ENCODE assay signal across 11 cellular contexts in the genomic region with DNA sequence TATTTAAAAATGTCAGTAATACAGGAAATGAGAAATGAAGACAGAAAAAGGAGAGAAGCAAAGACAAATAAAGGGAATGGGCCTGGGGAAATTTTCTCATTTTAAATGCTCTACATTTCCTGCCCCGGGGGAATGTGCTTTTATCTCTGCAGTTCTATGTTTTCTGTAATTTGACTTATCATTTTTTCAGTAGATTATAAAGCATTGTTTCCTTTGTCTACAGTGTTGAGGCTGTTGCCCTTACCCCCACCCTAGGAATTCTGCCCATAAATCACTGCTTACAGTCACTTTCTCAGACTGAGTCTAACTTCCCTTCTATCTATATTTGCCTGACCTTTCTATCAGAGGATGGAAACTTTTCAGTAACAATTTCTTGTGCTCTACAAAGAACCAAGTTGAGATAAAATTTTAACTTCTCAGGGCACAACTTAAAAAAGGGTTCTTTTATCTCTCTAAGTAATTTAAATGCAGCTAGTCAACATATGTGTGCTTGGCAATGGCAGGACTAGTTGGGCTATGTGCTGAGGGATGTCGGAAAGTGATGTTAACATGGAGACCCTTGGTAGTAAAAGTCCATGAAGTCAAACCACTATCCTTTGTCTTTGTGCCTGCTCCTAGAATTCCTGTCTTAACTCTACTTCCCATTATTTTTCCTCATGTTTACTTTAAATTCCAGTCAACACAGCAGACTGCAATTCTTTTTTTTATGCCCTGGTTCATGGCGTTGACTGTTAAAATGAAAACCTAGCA.
DNase-seq lines count a peak whose midpoint lies in the region; ATAC-seq, FAIRE-seq and TF ChIP-seq lines count a peak whose summit lies in the region.
"Had no signal": no experiment of that assay in that cellular context is flagged by ENCODE, and none has a peak within 500 bp of the region (broad histone marks: within the 10 kb centered on the region; RNA-seq: fewer than 3 reads in every experiment).

No MANE protein-coding gene starts in this region.

- H3K4me2 ChIP-seq in A549, result peak overlapping the region; percentile 73

- CTCF ChIA-PET in A549 (lab: Yijun Ruan, JAX), result interaction anchor here (1.5 kb wide), 1 partner anchor 20 kb away, joined by 3 read pairs; no protein-coding TSS in a partner anchor

- FAIRE-seq in A549 (lab: Jason Lieb, UNC), result no peak
- no peak for FAIRE-seq in HTR-8/SVneo (lab: Jason Lieb, UNC)

- H3K9me3 ChIP-seq in A549 (0 out of 3 replicates have a peak, but pooled peaks cover 2% of the 10 kb centered on the region), uterus (no peaks in the 10 kb centered on the region)

- no peaks in the 10 kb centered on the region for H3K36me3 ChIP-seq in kidney epithelial cell (ENCODE audit: control insufficient read depth, insufficient read depth, low read length)
- no peaks in the 10 kb centered on the region for H3K36me3 ChIP-seq in uterus

- TF ChIP-seq CTCF in A549 (IDR thresholded peaks at IDR 0.05) (no peak), astrocyte of the spinal cord (IDR thresholded peaks at IDR 0.05; ENCODE audit: low read depth, low read length) (no peak), kidney epithelial cell (IDR thresholded peaks at IDR 0.05; ENCODE audit: insufficient read depth, low read length, poor library complexity, severe bottlenecking) (no peak), uterus (IDR thresholded peaks at IDR 0.05) (no peak)

- no peak overlapping the region for H3K4me3 ChIP-seq in A549
- H3K4me3 ChIP-seq in astrocyte of the spinal cord (ENCODE audit: low read depth, low read length), result no peak overlapping the region
- H3K4me3 ChIP-seq in kidney epithelial cell (ENCODE audit: low read depth, low read length), result no peak overlapping the region
- no peak overlapping the region for H3K4me3 ChIP-seq in uterus

- TF ChIP-seq POLR2A in A549 (IDR thresholded peaks at IDR 0.05; ENCODE audit: low read length) (no peak), uterus (IDR thresholded peaks at IDR 0.05) (no peak)

- peak; percentile 5 to 22; a peak in 1 of 5 replicates for TF ChIP-seq RAD21 in A549 (conservative IDR thresholded peaks at IDR 0.05 in 1 of 2, IDR thresholded peaks at IDR 0.05 in 1 of 2)

- DNase-seq in A549 (ENCODE audit: low read depth in 1 of 2, low spot score in 1 of 2), result peak; percentile 3 to 69
- DNase-seq in HTR-8/SVneo (ENCODE audit: insufficient read length, low spot score), result peak; percentile 41
- peak; percentile 48 for DNase-seq in astrocyte of the spinal cord (ENCODE audit: low read depth, low spot score)
- DNase-seq in kidney epithelial cell (ENCODE audit: low read depth), result peak; percentile 19
- DNase-seq in hippocampal formation (lab: John Stamatoyannopoulos, UW), result no peak
- DNase-seq in uterus, result no peak
- DNase-seq: activated T-cell treated with anti-CD3 and anti-CD28 coated beads, Interleukin-2, amount 50 U/mL, for 48 hours; NCI-H187 treated with DMSO at 0.1 percent for 48 hours; stimulated activated CD4-positive, alpha-beta T cell treated with anti-CD3 and anti-CD28 coated beads, Interleukin-2, amount 100 ng/mL, for 48 hours had no signal

- peaks cover 39% of the 10 kb centered on the region for H3K4me1 ChIP-seq in A549
- peaks cover 0 to 6% of the 10 kb centered on the region in 2 donors for H3K4me1 ChIP-seq in uterus

- TF ChIP-seq EP300 in A549 (IDR thresholded peaks at IDR 0.05), result peak in 1 of 2 experiments; percentile 59; a peak in 2 of 5 replicates

- intact Hi-C loops in uterus (cut with DNase I; ENCODE audit: low total_unique reads), result no loop called here

- H3K27ac ChIP-seq in A549, result peak overlapping the region; percentile 70 to 78
- no peak overlapping the region for H3K27ac ChIP-seq in uterus

- WGBS in A549 (ENCODE audit: missing lambda C conversion rate), result 54% methylated on average over 3 of the region's 3 CpGs

- POLR2A ChIA-PET in A549 (lab: Yijun Ruan, JAX), result no interaction called here

- peak in 1 of 2 experiments; percentile 77; a peak in 3 of 6 replicates for ATAC-seq in A549
- no peak for ATAC-seq in HG02571 (IDR thresholded peaks at IDR 0.05; ENCODE audit: unreplicated experiment)
- ATAC-seq in GM21723 (IDR thresholded peaks at IDR 0.05; ENCODE audit: unreplicated experiment), result no peak

- in situ Hi-C loops in astrocyte of the spinal cord (cut with HindIII; ENCODE audit: low sequenced_read_pairs), result no loop called here

- H3K27me3 ChIP-seq in kidney epithelial cell (ENCODE audit: control insufficient read depth, insufficient read depth, low read length) (no peaks in the 10 kb centered on the region), uterus (no peaks in the 10 kb centered on the region)

TF ChIP-seq in A549, 52 proteins besides CTCF, POLR2A, EP300 and RAD21:
- no peak for TF ChIP-seq SREBF2 (IDR thresholded peaks at IDR 0.05)
- peak; percentile 34; the same call in 1 of the 2 replicates for TF ChIP-seq JUNB (IDR thresholded peaks at IDR 0.05)
- no peak for TF ChIP-seq KDM5A (IDR thresholded peaks at IDR 0.05)
- TF ChIP-seq HOXB5 (CRISPR knock-in tag; IDR thresholded peaks at IDR 0.05), result peak; percentile 93
- TF ChIP-seq CHD2 (IDR thresholded peaks at IDR 0.05; ENCODE audit: low read length, partially characterized antibody), result no peak
- TF ChIP-seq ESRRA (IDR thresholded peaks at IDR 0.05; ENCODE audit: borderline replicate concordance, low read length), result no peak
- TF ChIP-seq CHD4 (IDR thresholded peaks at IDR 0.05; ENCODE audit: borderline replicate concordance), result no peak
- TF ChIP-seq RARB (CRISPR knock-in tag; IDR thresholded peaks at IDR 0.05), result no peak
- TF ChIP-seq MYC (IDR thresholded peaks at IDR 0.05; ENCODE audit: borderline replicate concordance, low read length), result no peak
- TF ChIP-seq FOSL2 (IDR thresholded peaks at IDR 0.05), result no peak
- TF ChIP-seq FOSL2 (CRISPR knock-in tag; IDR thresholded peaks at IDR 0.05), result no peak
- TF ChIP-seq, protein P1, sequence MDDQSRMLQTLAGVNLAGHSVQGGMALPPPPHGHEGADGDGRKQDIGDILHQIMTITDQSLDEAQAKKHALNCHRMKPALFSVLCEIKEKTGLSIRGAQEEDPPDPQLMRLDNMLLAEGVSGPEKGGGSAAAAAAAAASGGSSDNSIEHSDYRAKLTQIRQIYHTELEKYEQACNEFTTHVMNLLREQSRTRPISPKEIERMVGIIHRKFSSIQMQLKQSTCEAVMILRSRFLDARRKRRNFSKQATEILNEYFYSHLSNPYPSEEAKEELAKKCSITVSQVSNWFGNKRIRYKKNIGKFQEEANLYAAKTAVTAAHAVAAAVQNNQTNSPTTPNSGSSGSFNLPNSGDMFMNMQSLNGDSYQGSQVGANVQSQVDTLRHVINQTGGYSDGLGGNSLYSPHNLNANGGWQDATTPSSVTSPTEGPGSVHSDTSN (IDR thresholded peaks at IDR 0.05), result peak; percentile 61
- TF ChIP-seq SMC3 (IDR thresholded peaks at IDR 0.05), result 0 out of 3 replicates have a peak, but pooled peaks have one; percentile 11
- no peak for TF ChIP-seq HOXB13 (CRISPR knock-in tag; IDR thresholded peaks at IDR 0.05; ENCODE audit: low read depth)
- no peak for TF ChIP-seq ZNF302 (CRISPR knock-in tag; IDR thresholded peaks at IDR 0.05)
- TF ChIP-seq, protein P2, sequence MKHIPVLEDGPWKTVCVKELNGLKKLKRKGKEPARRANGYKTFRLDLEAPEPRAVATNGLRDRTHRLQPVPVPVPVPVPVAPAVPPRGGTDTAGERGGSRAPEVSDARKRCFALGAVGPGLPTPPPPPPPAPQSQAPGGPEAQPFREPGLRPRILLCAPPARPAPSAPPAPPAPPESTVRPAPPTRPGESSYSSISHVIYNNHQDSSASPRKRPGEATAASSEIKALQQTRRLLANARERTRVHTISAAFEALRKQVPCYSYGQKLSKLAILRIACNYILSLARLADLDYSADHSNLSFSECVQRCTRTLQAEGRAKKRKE (CRISPR knock-in tag; IDR thresholded peaks at IDR 0.05; ENCODE audit: low read depth), result no peak
- no peak for TF ChIP-seq TP53 (CRISPR knock-in tag; IDR thresholded peaks at IDR 0.05)
- TF ChIP-seq JUN (IDR thresholded peaks at IDR 0.05), result no peak
- TF ChIP-seq MAZ (IDR thresholded peaks at IDR 0.05; ENCODE audit: borderline replicate concordance, low read depth, low read length), result peak; percentile 100
- TF ChIP-seq TFCP2L1 (CRISPR knock-in tag; IDR thresholded peaks at IDR 0.05), result no peak
- TF ChIP-seq GATA3 (IDR thresholded peaks at IDR 0.05; ENCODE audit: borderline replicate concordance), result peak; percentile 66
- no peak for TF ChIP-seq RNF2 (IDR thresholded peaks at IDR 0.05; ENCODE audit: borderline replicate concordance, low read depth)
- no peak for TF ChIP-seq CBX8 (IDR thresholded peaks at IDR 0.05)
- TF ChIP-seq, protein P3, sequence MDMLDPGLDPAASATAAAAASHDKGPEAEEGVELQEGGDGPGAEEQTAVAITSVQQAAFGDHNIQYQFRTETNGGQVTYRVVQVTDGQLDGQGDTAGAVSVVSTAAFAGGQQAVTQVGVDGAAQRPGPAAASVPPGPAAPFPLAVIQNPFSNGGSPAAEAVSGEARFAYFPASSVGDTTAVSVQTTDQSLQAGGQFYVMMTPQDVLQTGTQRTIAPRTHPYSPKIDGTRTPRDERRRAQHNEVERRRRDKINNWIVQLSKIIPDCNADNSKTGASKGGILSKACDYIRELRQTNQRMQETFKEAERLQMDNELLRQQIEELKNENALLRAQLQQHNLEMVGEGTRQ (IDR thresholded peaks at IDR 0.05), result no peak

Comparison
In these comparisons a context has a peak if more than half of its experiments do, and no peak if none do; other contexts are left out.
1. DNase-seq: peak in A549 (2 of 2), HTR-8/SVneo (single experiment), astrocyte of the spinal cord (single experiment) and kidney epithelial cell (single experiment); none in hippocampal formation (0 of 2) and uterus (0 of 2).
2. H3K27ac ChIP-seq: peak in A549 (2 of 2); none in uterus (0 of 2).